In genomic region chr15:74542192-74543042, GRCh38 we compare ENCODE assay signal across 8 cellular contexts. TPM values are rescaled to one million over a fixed set of nuclear protein-coding genes. Genes with fewer than 3 reads are reported as not detected.
DNase-seq lines count a peak whose midpoint lies in the region; ATAC-seq, FAIRE-seq and TF ChIP-seq lines count a peak whose summit lies in the region.

No MANE protein-coding gene starts in this region.

- FAIRE-seq in kidney (lab: Jason Lieb, UNC) (no peak), small intestine (lab: Jason Lieb, UNC) (no peak)

- peak overlapping the region; percentile 93 for H3K4me3 Mint-ChIP-seq in activated T-cell treated with anti-CD3 and anti-CD28 coated beads, Interleukin-2, amount 50 U/mL, for 4 hours
- peak overlapping the region; percentile 94 for H3K4me3 Mint-ChIP-seq in activated T-helper 1 cell treated with anti-CD3 and anti-CD28 coated beads, Interleukin-12 subunit alpha, Interleukin-12 subunit beta, Interleukin-2, Interleukin-4 antibody, amounts not matched to agents 30 ng/mL and 10 ng/mL and 1 ng/mL, durations not matched to agents 14 hours and 24 hours and 36 hours

- intact Hi-C loops in activated T-helper 1 cell treated with anti-CD3 and anti-CD28 coated beads, Interleukin-12 subunit alpha, Interleukin-12 subunit beta, Interleukin-2, Interleukin-4 antibody, amounts not matched to agents 30 ng/mL and 10 ng/mL and 1 ng/mL, durations not matched to agents 14 hours and 24 hours and 36 hours (cut with micrococcal nuclease), result loop anchor here (1.0 to 5.0 kb wide), 9 partner anchors 11 to 910 kb away; partner anchors contain the start of genes COX5A, MAN2C1, NPTN and PML
- intact Hi-C loops in kidney (cut with DNase I), result no loop called here

- no peaks in the 10 kb centered on the region for H3K27me3 Mint-ChIP-seq in activated T-cell treated with anti-CD3 and anti-CD28 coated beads, Interleukin-2, amount 50 U/mL, for 4 hours (ENCODE audit: low read depth)
- H3K27me3 Mint-ChIP-seq in activated T-helper 1 cell treated with anti-CD3 and anti-CD28 coated beads, Interleukin-12 subunit alpha, Interleukin-12 subunit beta, Interleukin-2, Interleukin-4 antibody, amounts not matched to agents 30 ng/mL and 10 ng/mL and 1 ng/mL, durations not matched to agents 14 hours and 24 hours and 36 hours (ENCODE audit: insufficient read depth), result no peaks in the 10 kb centered on the region

- WGBS in small intestine, 3 donors, result 58 to 62% (median 62%) methylated on average over 8 of the region's 8 CpGs

- no peaks in the 10 kb centered on the region for H3K27me3 ChIP-seq in subcutaneous abdominal adipose tissue (ENCODE audit: control insufficient read depth in 5 of 5, insufficient read depth in 4 of 5, low read length in 5 of 5)
- H3K27me3 ChIP-seq in small intestine (ENCODE audit: control insufficient read depth in 2 of 2, insufficient read depth in 2 of 2, low read length in 2 of 2), result no peaks in the 10 kb centered on the region

- H3K9me3 Mint-ChIP-seq in activated T-cell treated with anti-CD3 and anti-CD28 coated beads, Interleukin-2, amount 50 U/mL, for 4 hours, result no peaks in the 10 kb centered on the region
- no peaks in the 10 kb centered on the region for H3K9me3 Mint-ChIP-seq in activated T-helper 1 cell treated with anti-CD3 and anti-CD28 coated beads, Interleukin-12 subunit alpha, Interleukin-12 subunit beta, Interleukin-2, Interleukin-4 antibody, amounts not matched to agents 30 ng/mL and 10 ng/mL and 1 ng/mL, durations not matched to agents 14 hours and 24 hours and 36 hours

- no peak for ATAC-seq in activated T-cell treated with anti-CD3 and anti-CD28 coated beads, Interleukin-2, amount 50 U/mL, for 4 hours

- peak overlapping the region; percentile 71 to 74 for H3K4me3 ChIP-seq in kidney (ENCODE audit: low read length in 2 of 2)
- H3K4me3 ChIP-seq in subcutaneous abdominal adipose tissue (ENCODE audit: low read depth in 1 of 5, low read length in 5 of 5), result peak overlapping the region; percentile 68 to 91 (median 82)
- peak overlapping the region in 1 of 2 donors; percentile 99 for H3K4me3 ChIP-seq in small intestine (ENCODE audit: low read depth in 1 of 2, low read length in 2 of 2)

- H3K9ac ChIP-seq in kidney (ENCODE audit: low read length in 2 of 2), result peak overlapping the region in 1 of 2 donors; percentile 78
- peak overlapping the region in 1 of 5 donors; percentile 84 for H3K9ac ChIP-seq in subcutaneous abdominal adipose tissue (ENCODE audit: low read length in 5 of 5)

- H3K9me3 ChIP-seq in kidney (ENCODE audit: control insufficient read depth in 1 of 2, low read length in 2 of 2) (no peaks in the 10 kb centered on the region), subcutaneous abdominal adipose tissue (ENCODE audit: control insufficient read depth in 5 of 5, low read length in 5 of 5) (no peaks in the 10 kb centered on the region), small intestine (ENCODE audit: control insufficient read depth, low read depth) (no peaks in the 10 kb centered on the region)

- TF ChIP-seq CTCF in kidney (IDR thresholded peaks at IDR 0.05; ENCODE audit: borderline replicate concordance, extremely low read depth, insufficient read depth), result no peak

- no peaks in the 10 kb centered on the region for H3K36me3 ChIP-seq in kidney (ENCODE audit: control insufficient read depth in 1 of 2, insufficient read depth in 2 of 2, low read length in 2 of 2)
- H3K36me3 ChIP-seq in subcutaneous abdominal adipose tissue (ENCODE audit: control insufficient read depth in 5 of 5, insufficient read depth in 5 of 5, low read length in 5 of 5), result peaks cover 0 to 2% (median 0%) of the 10 kb centered on the region in 5 donors
- no peaks in the 10 kb centered on the region for H3K36me3 ChIP-seq in small intestine (ENCODE audit: control insufficient read depth in 2 of 2, insufficient read depth in 2 of 2, low read length in 2 of 2)

- H3K4me1 Mint-ChIP-seq in activated T-cell treated with anti-CD3 and anti-CD28 coated beads, Interleukin-2, amount 50 U/mL, for 4 hours (ENCODE audit: low read depth), result peaks cover 65% of the 10 kb centered on the region
- peaks cover 67% of the 10 kb centered on the region for H3K4me1 Mint-ChIP-seq in activated T-helper 1 cell treated with anti-CD3 and anti-CD28 coated beads, Interleukin-12 subunit alpha, Interleukin-12 subunit beta, Interleukin-2, Interleukin-4 antibody, amounts not matched to agents 30 ng/mL and 10 ng/mL and 1 ng/mL, durations not matched to agents 14 hours and 24 hours and 36 hours (ENCODE audit: low read depth)

- no peak for DNase-seq in activated T-cell treated with anti-CD3 and anti-CD28 coated beads, Interleukin-2, amount 50 U/mL, for 4 hours
- DNase-seq in activated T-cell treated with anti-CD3 and anti-CD28 coated beads, Interleukin-2, amount 50 U/mL, for 48 hours, result no peak
- DNase-seq in activated T-helper 1 cell treated with anti-CD3 and anti-CD28 coated beads, Interleukin-12 subunit alpha, Interleukin-12 subunit beta, Interleukin-2, Interleukin-4 antibody, amounts not matched to agents 30 ng/mL and 10 ng/mL and 1 ng/mL, durations not matched to agents 14 hours and 24 hours and 36 hours (ENCODE audit: low spot score), result no peak
- no peak for DNase-seq in kidney
- no peak for DNase-seq in HuH-7 (ENCODE audit: low spot score)
- DNase-seq in small intestine, result no peak
- DNase-seq in activated gamma-delta T cell (lab: John Stamatoyannopoulos, UW), result no peak

- H3K27ac Mint-ChIP-seq in activated T-helper 1 cell treated with anti-CD3 and anti-CD28 coated beads, Interleukin-12 subunit alpha, Interleukin-12 subunit beta, Interleukin-2, Interleukin-4 antibody, amounts not matched to agents 30 ng/mL and 10 ng/mL and 1 ng/mL, durations not matched to agents 14 hours and 24 hours and 36 hours, result peak overlapping the region; percentile 90

- H3K27ac ChIP-seq in kidney (ENCODE audit: low read depth in 2 of 2, low read length in 2 of 2), result no peak overlapping the region
- no peak overlapping the region for H3K27ac ChIP-seq in subcutaneous abdominal adipose tissue (ENCODE audit: low read depth, low read length)
- no peak overlapping the region for H3K27ac ChIP-seq in small intestine (ENCODE audit: low read depth in 1 of 2, low read length in 1 of 2)

- peaks cover 18 to 28% of the 10 kb centered on the region in 2 donors for H3K4me1 ChIP-seq in kidney (ENCODE audit: control insufficient read depth in 1 of 2, insufficient read depth in 1 of 2, low read depth in 1 of 2, low read length in 2 of 2)
- H3K4me1 ChIP-seq in subcutaneous abdominal adipose tissue (ENCODE audit: control insufficient read depth in 5 of 5, insufficient read depth in 5 of 5, low read length in 5 of 5), result peaks cover 5 to 46% (median 40%) of the 10 kb centered on the region in 5 donors
- H3K4me1 ChIP-seq in small intestine (ENCODE audit: control insufficient read depth in 2 of 2, insufficient read depth in 1 of 2, low read depth in 1 of 2, low read length in 1 of 2), result peaks cover 6 to 11% of the 10 kb centered on the region in 2 donors

- H3K36me3 Mint-ChIP-seq in activated T-cell treated with anti-CD3 and anti-CD28 coated beads, Interleukin-2, amount 50 U/mL, for 4 hours (ENCODE audit: insufficient read depth), result peaks cover 5% of the 10 kb centered on the region
- H3K36me3 Mint-ChIP-seq in activated T-helper 1 cell treated with anti-CD3 and anti-CD28 coated beads, Interleukin-12 subunit alpha, Interleukin-12 subunit beta, Interleukin-2, Interleukin-4 antibody, amounts not matched to agents 30 ng/mL and 10 ng/mL and 1 ng/mL, durations not matched to agents 14 hours and 24 hours and 36 hours (ENCODE audit: low read depth), result peaks cover 41% of the 10 kb centered on the region

RNA-seq across cellular contexts. Expression of gene ARID3B, which starts 1.4 kb away (rescaled TPM):
- total RNA-seq in activated T-cell treated with anti-CD3 and anti-CD28 coated beads, Interleukin-2, amount 50 U/mL, for 4 hours, result 10 to 100 TPM; 15.4 to 23.0 (median 21.8) TPM
- 48.8 and 53.6 TPM in 2 replicates for total RNA-seq in activated T-helper 1 cell treated with anti-CD3 and anti-CD28 coated beads, Interleukin-12 subunit alpha, Interleukin-12 subunit beta, Interleukin-2, Interleukin-4 antibody, amounts not matched to agents 30 ng/mL and 10 ng/mL and 1 ng/mL, durations not matched to agents 14 hours and 24 hours and 36 hours
- total RNA-seq in kidney, result 6.2 TPM
- 2.3 TPM for polyA plus RNA-seq in kidney (ENCODE audit: insufficient read depth, low read depth, low replicate concordance)
- 1 to 10 TPM; 4.0 to 5.4 (median 5.4) TPM for polyA plus RNA-seq in small intestine
